2 cellular contexts compared by ENCODE assay signal in genomic region chr5:58231041-58231440, GRCh38.
TF ChIP-seq lines count a peak whose summit lies in the region.

No MANE protein-coding gene starts in this region.

TF ChIP-seq in A549, 52 proteins besides CTCF, POLR2A, EP300 and RAD21 (continued from another document):
- TF ChIP-seq HMGXB4 (CRISPR knock-in tag; IDR thresholded peaks at IDR 0.05; ENCODE audit: borderline replicate concordance) (no peak), E2F6 (IDR thresholded peaks at IDR 0.05; ENCODE audit: borderline replicate concordance, low read depth) (no peak), BCL3 (IDR thresholded peaks at IDR 0.05) (no peak), HEYL (CRISPR knock-in tag; IDR thresholded peaks at IDR 0.05) (no peak), JUNB (IDR thresholded peaks at IDR 0.05) (no peak), NFE2L2 (conservative IDR thresholded peaks at IDR 0.05; ENCODE audit: low read length) (no peak), JUN (IDR thresholded peaks at IDR 0.05) (no peak), ZSCAN20 (CRISPR knock-in tag; IDR thresholded peaks at IDR 0.05) (no peak), HOXB5 (CRISPR knock-in tag; IDR thresholded peaks at IDR 0.05) (no peak), RARB (CRISPR knock-in tag; IDR thresholded peaks at IDR 0.05) (no peak), MYC (IDR thresholded peaks at IDR 0.05; ENCODE audit: borderline replicate concordance, low read length) (no peak), PHF8 (IDR thresholded peaks at IDR 0.05; ENCODE audit: borderline replicate concordance, low read depth) (no peak), RCOR1 (IDR thresholded peaks at IDR 0.05; ENCODE audit: low read depth, low read length) (no peak)

TF ChIP-seq in WTC11, 78 proteins besides CTCF, POLR2A, EP300 and RAD21 (continued from another document):
- TF ChIP-seq ZNF512 (CRISPR knock-in tag; IDR thresholded peaks at IDR 0.05; ENCODE audit: borderline replicate concordance) (no peak), SMAD3 (CRISPR knock-in tag; IDR thresholded peaks at IDR 0.05; ENCODE audit: borderline replicate concordance) (no peak), E2F5 (CRISPR knock-in tag; IDR thresholded peaks at IDR 0.05) (no peak), NFYB (CRISPR knock-in tag; conservative IDR thresholded peaks at IDR 0.05; ENCODE audit: low read depth) (no peak), SP1 (CRISPR knock-in tag; conservative IDR thresholded peaks at IDR 0.05) (no peak)
